In genomic region chr4:77044458-77045124, GRCh38 we compare ENCODE assay signal across 8 cellular contexts. TPM values are rescaled to one million over a fixed set of nuclear protein-coding genes. Genes with fewer than 3 reads are reported as not detected.
DNase-seq lines count a peak whose midpoint lies in the region; ATAC-seq and TF ChIP-seq lines count a peak whose summit lies in the region.

No MANE protein-coding gene starts in this region.

- H3K4me1 Mint-ChIP-seq in endodermal cell, result peaks cover 8% of the 10 kb centered on the region
- peaks cover 52% of the 10 kb centered on the region for H3K4me1 Mint-ChIP-seq in nephron progenitor cell
- peaks cover 6% of the 10 kb centered on the region for H3K4me1 Mint-ChIP-seq in activated naive CD4-positive, alpha-beta T cell treated with anti-CD3 and anti-CD28 coated beads for 36 hours (ENCODE audit: low read depth)

- no peak for DNase-seq in AG04449 (ENCODE audit: low read depth, low spot score)
- no peak for DNase-seq in PC-9
- DNase-seq in endodermal cell, result no peak
- no peak for DNase-seq in nephron progenitor cell
- DNase-seq in activated naive CD4-positive, alpha-beta T cell treated with anti-CD3 and anti-CD28 coated beads for 36 hours, result no peak
- no peak for DNase-seq in NK-92 (lab: John Stamatoyannopoulos, UW; ENCODE audit: unreplicated experiment)

- no peaks in the 10 kb centered on the region for H3F3A ChIP-seq in PC-9 (ENCODE audit: insufficient read depth, low read depth)

- no peaks in the 10 kb centered on the region for H3K9me2 ChIP-seq in PC-9 (ENCODE audit: insufficient read depth)

- peak overlapping the region; percentile 1 for H3K27ac Mint-ChIP-seq in endodermal cell
- peak overlapping the region; percentile 98 for H3K27ac Mint-ChIP-seq in nephron progenitor cell
- no peak overlapping the region for H3K27ac Mint-ChIP-seq in activated naive CD4-positive, alpha-beta T cell treated with anti-CD3 and anti-CD28 coated beads for 36 hours

- H2AFZ ChIP-seq in PC-9, result no peak overlapping the region

- H3K27ac ChIP-seq in PC-9 (no peak overlapping the region), endodermal cell (ENCODE audit: low read depth, low read length) (no peak overlapping the region)

- H3K36me3 Mint-ChIP-seq in endodermal cell (ENCODE audit: low read depth), result peaks cover 25% of the 10 kb centered on the region
- peaks cover 48% of the 10 kb centered on the region for H3K36me3 Mint-ChIP-seq in nephron progenitor cell (ENCODE audit: low read depth)
- H3K36me3 Mint-ChIP-seq in activated naive CD4-positive, alpha-beta T cell treated with anti-CD3 and anti-CD28 coated beads for 36 hours (ENCODE audit: low read depth), result peaks cover 16% of the 10 kb centered on the region

- CTCF ChIA-PET in AG04449 (lab: Yijun Ruan, JAX) (interaction anchor here (0.7 to 3.6 kb wide), 25 partner anchors 7 to 608 kb away, joined by 3 to 46 read pairs (median 4); no protein-coding TSS in a partner anchor), PC-9 (lab: Charles Lee) (interaction anchor here (0.6 to 0.7 kb wide), 4 partner anchors 144 to 1730 kb away, joined by 3 to 17 read pairs (median 4); no protein-coding TSS in a partner anchor)
- CTCF ChIA-PET in activated naive CD4-positive, alpha-beta T cell treated with anti-CD3 and anti-CD28 coated beads for 36 hours (lab: Charles Lee), result interaction anchor here (0.6 to 2.7 kb wide), 28 partner anchors 9 to 865 kb away, joined by 3 to 16 read pairs (median 4); partner anchors contain the start of gene CCNG2

- 67 to 72% methylated on average over 2 to 4 of the region's 4 CpGs for WGBS in endodermal cell (ENCODE audit: insufficient coverage in 1 of 2, insufficient read length in 1 of 2), 2 experiments

- no peaks in the 10 kb centered on the region for H3K27me3 Mint-ChIP-seq in endodermal cell (ENCODE audit: insufficient read depth)
- no peaks in the 10 kb centered on the region for H3K27me3 Mint-ChIP-seq in nephron progenitor cell (ENCODE audit: low read depth, poor library complexity)
- H3K27me3 Mint-ChIP-seq in activated naive CD4-positive, alpha-beta T cell treated with anti-CD3 and anti-CD28 coated beads for 36 hours (ENCODE audit: low read depth), result no peaks in the 10 kb centered on the region

- peak; percentile 26 for TF ChIP-seq CTCF in AG04449 (IDR thresholded peaks at IDR 0.05; ENCODE audit: insufficient read depth, low read length, missing control alignments)
- TF ChIP-seq CTCF in GM12873 (IDR thresholded peaks at IDR 0.05; ENCODE audit: insufficient read depth, low read depth, low read length, missing control alignments), result peak; percentile 59
- peak; percentile 52 for TF ChIP-seq CTCF in PC-9 (conservative IDR thresholded peaks at IDR 0.05)
- TF ChIP-seq CTCF in endodermal cell (conservative IDR thresholded peaks at IDR 0.05), result peak; percentile 79
- peak; percentile 58 for TF ChIP-seq CTCF in nephron progenitor cell (IDR thresholded peaks at IDR 0.05)

- H3K4me3 ChIP-seq in AG04449 (ENCODE audit: low read depth, low read length) (no peak overlapping the region), PC-9 (no peak overlapping the region), endodermal cell (ENCODE audit: low read length) (no peak overlapping the region)

- H3K4me2 ChIP-seq in PC-9, result no peak overlapping the region

- no peaks in the 10 kb centered on the region for H3K9me3 Mint-ChIP-seq in endodermal cell
- no peaks in the 10 kb centered on the region for H3K9me3 Mint-ChIP-seq in nephron progenitor cell
- no peaks in the 10 kb centered on the region for H3K9me3 Mint-ChIP-seq in activated naive CD4-positive, alpha-beta T cell treated with anti-CD3 and anti-CD28 coated beads for 36 hours

- H3K9ac ChIP-seq in endodermal cell (ENCODE audit: extremely low read depth, low read length, poor library complexity, severe bottlenecking), result no peak overlapping the region

- H3K9me3 ChIP-seq in PC-9 (ENCODE audit: insufficient read depth, low read depth) (no peaks in the 10 kb centered on the region), endodermal cell (ENCODE audit: control insufficient read depth, low read length) (no peaks in the 10 kb centered on the region)

- intact Hi-C loops in PC-9 (cut with micrococcal nuclease; ENCODE audit: unreplicated experiment), result loop anchor here (2.0 to 5.0 kb wide), 4 partner anchors 92 to 614 kb away; no protein-coding TSS in a partner anchor
- intact Hi-C loops in activated naive CD4-positive, alpha-beta T cell treated with anti-CD3 and anti-CD28 coated beads for 36 hours (cut with micrococcal nuclease), result loop anchor here (1.0 to 5.0 kb wide), 6 partner anchors 95 to 614 kb away; partner anchors contain the start of genes SEPTIN11 and SOWAHB

- no peaks in the 10 kb centered on the region for H4K20me1 ChIP-seq in PC-9 (ENCODE audit: insufficient read depth)

- BruUV-seq in PC-9 (replicated peaks; lab: Mats Ljungman, UMichigan), result no TSS peak

- H3K36me3 ChIP-seq in PC-9 (ENCODE audit: low read depth) (no peaks in the 10 kb centered on the region), endodermal cell (ENCODE audit: control insufficient read depth, insufficient read depth, low read length) (peaks cover 38% of the 10 kb centered on the region)

- POLR2A ChIA-PET in AG04449 (lab: Yijun Ruan, JAX), result interaction anchor here (0.6 to 1.8 kb wide), 2 partner anchors 95 to 1424 kb away, joined by 4 to 5 read pairs; partner anchors contain the start of gene SEPTIN11
- POLR2A ChIA-PET in PC-9 (lab: Charles Lee; ENCODE audit: unreplicated experiment), result interaction anchor here (0.7 kb wide), 1 partner anchor 152 kb away, joined by 3 read pairs; no protein-coding TSS in a partner anchor

- H3K4me3 Mint-ChIP-seq in endodermal cell, result no peak overlapping the region
- H3K4me3 Mint-ChIP-seq in nephron progenitor cell, result no peak overlapping the region
- H3K4me3 Mint-ChIP-seq in activated naive CD4-positive, alpha-beta T cell treated with anti-CD3 and anti-CD28 coated beads for 36 hours, result no peak overlapping the region

- no peak for ATAC-seq in HG02678 (IDR thresholded peaks at IDR 0.05; ENCODE audit: unreplicated experiment)

- H3K4me1 ChIP-seq in PC-9 (replicated peaks; ENCODE audit: insufficient read depth) (no peaks in the 10 kb centered on the region), endodermal cell (ENCODE audit: control insufficient read depth, insufficient read depth, low read length) (no peaks in the 10 kb centered on the region)

- no peaks in the 10 kb centered on the region for H3K27me3 ChIP-seq in PC-9 (ENCODE audit: insufficient read depth, low read depth)
- no peaks in the 10 kb centered on the region for H3K27me3 ChIP-seq in endodermal cell (ENCODE audit: control insufficient read depth, insufficient read depth, low read length, poor library complexity, severe bottlenecking)

- H3K79me2 ChIP-seq in PC-9 (ENCODE audit: low read depth), result no peaks in the 10 kb centered on the region

RNA-seq across cellular contexts. Expression of gene CCNI, which starts 31.2 kb away (rescaled TPM):
- total RNA-seq in PC-9 (2021) (155 and 238 TPM in 2 replicates), endodermal cell (100 to 1,000 TPM; 283 to 302 TPM)
- polyA plus RNA-seq in endodermal cell (2013, experiment 1 of 2), result 351 TPM
- polyA plus RNA-seq in endodermal cell (2013, experiment 2 of 2), result 330 TPM
- total RNA-seq in activated naive CD4-positive, alpha-beta T cell treated with anti-CD3 and anti-CD28 coated beads for 36 hours, result 100 to 1,000 TPM; 211 to 218 TPM

Comparison
In these comparisons a context has a peak if more than half of its experiments do, and no peak if none do; other contexts are left out.
1. CTCF ChIP-seq: peak in every context shown above with its lines; median percentile 79 in endodermal cell; 59 in GM12873; 58 in nephron progenitor cell; 52 in PC-9; 26 in AG04449.